ENCODE assay signal across 23 cellular contexts in genomic region chr6:161104966-161105365, GRCh38.
DNase-seq lines count a peak whose midpoint lies in the region; ATAC-seq, FAIRE-seq and TF ChIP-seq lines count a peak whose summit lies in the region.
"Had no signal": no experiment of that assay in that cellular context is flagged by ENCODE, and none has a peak within 500 bp of the region (broad histone marks: within the 10 kb centered on the region; RNA-seq: fewer than 3 reads in every experiment).

No MANE protein-coding gene starts in this region.

- H4K20me1 ChIP-seq in GM23248 (ENCODE audit: insufficient read depth): no peaks in the 10 kb centered on the region
- H4K20me1 ChIP-seq: BLaER1 treated with 17β-estradiol and CSF1 and Interleukin-3, amounts not matched to agents 10 nM and 100 nM had no signal

- peaks cover 39% of the 10 kb centered on the region for H3K36me3 Mint-ChIP-seq in activated T-helper 1 cell treated with anti-CD3 and anti-CD28 coated beads, Interleukin-12 subunit alpha, Interleukin-12 subunit beta, Interleukin-2, Interleukin-4 antibody, amounts not matched to agents 30 ng/mL and 10 ng/mL and 1 ng/mL, durations not matched to agents 14 hours and 24 hours and 36 hours (ENCODE audit: low read depth)

- H3K27ac ChIP-seq in GM23248: peak overlapping the region; percentile 48
- no peak overlapping the region for H3K27ac ChIP-seq in upper lobe of right lung
- H3K27ac ChIP-seq: BLaER1 treated with 17β-estradiol and CSF1 and Interleukin-3, amounts not matched to agents 10 nM and 100 nM; esophagus muscularis mucosa; SK-N-MC had no signal

- no peak overlapping the region for H3K4me3 ChIP-seq in BJ (ENCODE audit: low read depth, low read length)
- H3K4me3 ChIP-seq in GM23248: no peak overlapping the region
- no peak overlapping the region for H3K4me3 ChIP-seq in bronchial epithelial cell (ENCODE audit: low read depth, low read length)
- H3K4me3 ChIP-seq in upper lobe of right lung: no peak overlapping the region
- no peak overlapping the region for H3K4me3 ChIP-seq in HAP-1
- H3K4me3 ChIP-seq: BLaER1 treated with 17β-estradiol and CSF1 and Interleukin-3, amounts not matched to agents 10 nM and 100 nM; esophagus muscularis mucosa; SK-N-MC; thoracic aorta had no signal

- no peak overlapping the region for H2AFZ ChIP-seq in GM23248

- no peaks in the 10 kb centered on the region for H3K27me3 Mint-ChIP-seq in activated T-helper 1 cell treated with anti-CD3 and anti-CD28 coated beads, Interleukin-12 subunit alpha, Interleukin-12 subunit beta, Interleukin-2, Interleukin-4 antibody, amounts not matched to agents 30 ng/mL and 10 ng/mL and 1 ng/mL, durations not matched to agents 14 hours and 24 hours and 36 hours (ENCODE audit: insufficient read depth)
- H3K27me3 Mint-ChIP-seq: brain had no signal

- intact Hi-C loops in activated T-helper 1 cell treated with anti-CD3 and anti-CD28 coated beads, Interleukin-12 subunit alpha, Interleukin-12 subunit beta, Interleukin-2, Interleukin-4 antibody, amounts not matched to agents 30 ng/mL and 10 ng/mL and 1 ng/mL, durations not matched to agents 14 hours and 24 hours and 36 hours (cut with micrococcal nuclease): loop anchor here (5.0 kb wide), 1 partner anchor 267 kb away; no protein-coding TSS in a partner anchor
- intact Hi-C loops in upper lobe of right lung (cut with DNase I): no loop called here

- no peaks in the 10 kb centered on the region for H3K79me2 ChIP-seq in GM23248 (ENCODE audit: insufficient read depth)

- no peaks in the 10 kb centered on the region for H3K9me2 ChIP-seq in GM23248 (ENCODE audit: insufficient read depth)

- peak; percentile 57 for DNase-seq in BJ (ENCODE audit: low read depth)
- DNase-seq in GM23248: peak; percentile 42
- peak; percentile 47 for DNase-seq in bronchial epithelial cell (ENCODE audit: low read depth)
- DNase-seq in iris pigment epithelial cell (ENCODE audit: low read depth): peak; percentile 45
- DNase-seq in activated T-helper 1 cell treated with anti-CD3 and anti-CD28 coated beads, Interleukin-12 subunit alpha, Interleukin-12 subunit beta, Interleukin-2, Interleukin-4 antibody, amounts not matched to agents 30 ng/mL and 10 ng/mL and 1 ng/mL, durations not matched to agents 14 hours and 24 hours and 36 hours (ENCODE audit: low spot score): no peak
- DNase-seq in upper lobe of right lung: no peak
- no peak for DNase-seq in NCI-H524 treated with DMSO at 0.1 percent for 48 hours (lab: John Stamatoyannopoulos, UW)
- DNase-seq in HAP-1 (ENCODE audit: low spot score in 2 of 2): no peak
- DNase-seq: activated CD4-positive, CD25-positive, alpha-beta regulatory T cell; activated naive CD4-positive, alpha-beta T cell treated with Interleukin-2 at 50 U/mL for 16 hours; left cardiac atrium; NCI-H1417 treated with DMSO at 0.1 percent for 48 hours; NCI-H2171 treated with DMSO at 0.1 percent for 48 hours; NCI-H774; nephron progenitor cell; stimulated activated CD4-positive, alpha-beta T cell treated with anti-CD3 and anti-CD28 coated beads, Interleukin-12 subunit alpha, Interleukin-12 subunit beta, amount 100 ng/mL, for 4 hours; T-helper 9 cell had no signal

- H3K4me2 ChIP-seq in GM23248 (ENCODE audit: unreplicated experiment): no peak overlapping the region
- H3K4me2 ChIP-seq: BLaER1 treated with 17β-estradiol and CSF1 and Interleukin-3, amounts not matched to agents 10 nM and 100 nM had no signal

- H3K4me1 Mint-ChIP-seq in activated T-helper 1 cell treated with anti-CD3 and anti-CD28 coated beads, Interleukin-12 subunit alpha, Interleukin-12 subunit beta, Interleukin-2, Interleukin-4 antibody, amounts not matched to agents 30 ng/mL and 10 ng/mL and 1 ng/mL, durations not matched to agents 14 hours and 24 hours and 36 hours (ENCODE audit: low read depth): peaks cover 10% of the 10 kb centered on the region
- H3K4me1 Mint-ChIP-seq: brain, nephron progenitor cell had no signal

- in situ Hi-C loops in GM23248 (cut with MboI): no loop called here
- in situ Hi-C loops in HAP-1 (cut with MboI; ENCODE audit: low sequenced_read_pairs): no loop called here

- peaks cover 29% of the 10 kb centered on the region for H3K4me1 ChIP-seq in GM23248 (ENCODE audit: insufficient read depth)
- H3K4me1 ChIP-seq in upper lobe of right lung: no peaks in the 10 kb centered on the region
- no peaks in the 10 kb centered on the region for H3K4me1 ChIP-seq in HAP-1
- H3K4me1 ChIP-seq: BLaER1 treated with 17β-estradiol and CSF1 and Interleukin-3, amounts not matched to agents 10 nM and 100 nM; esophagus muscularis mucosa had no signal

- H3K4me3 Mint-ChIP-seq in activated T-helper 1 cell treated with anti-CD3 and anti-CD28 coated beads, Interleukin-12 subunit alpha, Interleukin-12 subunit beta, Interleukin-2, Interleukin-4 antibody, amounts not matched to agents 30 ng/mL and 10 ng/mL and 1 ng/mL, durations not matched to agents 14 hours and 24 hours and 36 hours: no peak overlapping the region
- H3K4me3 Mint-ChIP-seq: brain, mesothelial cell of epicardium, nephron progenitor cell had no signal

- H3K27me3 ChIP-seq in BJ (ENCODE audit: control insufficient read depth, insufficient read depth, low read length): no peaks in the 10 kb centered on the region
- no peaks in the 10 kb centered on the region for H3K27me3 ChIP-seq in GM23248 (replicated peaks; ENCODE audit: insufficient read depth)
- H3K27me3 ChIP-seq in bronchial epithelial cell (ENCODE audit: control insufficient read depth, insufficient read depth, low read length): no peaks in the 10 kb centered on the region
- no peaks in the 10 kb centered on the region for H3K27me3 ChIP-seq in upper lobe of right lung
- H3K27me3 ChIP-seq in HAP-1 (ENCODE audit: low read depth): no peaks in the 10 kb centered on the region
- H3K27me3 ChIP-seq: BLaER1 treated with 17β-estradiol and CSF1 and Interleukin-3, amounts not matched to agents 10 nM and 100 nM; esophagus muscularis mucosa had no signal

- no peak overlapping the region for H3K9ac ChIP-seq in GM23248
- H3K9ac ChIP-seq: BLaER1 treated with 17β-estradiol and CSF1 and Interleukin-3, amounts not matched to agents 10 nM and 100 nM had no signal

- H3K9me3 Mint-ChIP-seq in activated T-helper 1 cell treated with anti-CD3 and anti-CD28 coated beads, Interleukin-12 subunit alpha, Interleukin-12 subunit beta, Interleukin-2, Interleukin-4 antibody, amounts not matched to agents 30 ng/mL and 10 ng/mL and 1 ng/mL, durations not matched to agents 14 hours and 24 hours and 36 hours: no peaks in the 10 kb centered on the region
- H3K9me3 Mint-ChIP-seq: brain, mesothelial cell of epicardium, nephron progenitor cell had no signal

- peaks cover 32% of the 10 kb centered on the region for H3F3A ChIP-seq in GM23248 (ENCODE audit: insufficient read depth)

- H3K36me3 ChIP-seq in BJ (ENCODE audit: control insufficient read depth, insufficient read depth, low read length) (peaks cover 9% of the 10 kb centered on the region), GM23248 (ENCODE audit: low read depth) (peaks cover 49% of the 10 kb centered on the region), bronchial epithelial cell (ENCODE audit: control insufficient read depth, insufficient read depth, low read length) (peaks cover 25% of the 10 kb centered on the region), upper lobe of right lung (peaks cover 73% of the 10 kb centered on the region), HAP-1 (replicated peaks) (peaks cover 25% of the 10 kb centered on the region)

- POLR2A ChIA-PET in BJ (lab: Charles Lee): interaction anchor here (0.8 kb wide), 1 partner anchor 169 kb away, joined by 3 read pairs; the partner anchor contains the start of gene AGPAT4

- H3K9me3 ChIP-seq in GM23248 (ENCODE audit: low read depth) (no peaks in the 10 kb centered on the region), upper lobe of right lung (no peaks in the 10 kb centered on the region), HAP-1 (no peaks in the 10 kb centered on the region)
- H3K9me3 ChIP-seq: BLaER1 treated with 17β-estradiol and CSF1 and Interleukin-3, amounts not matched to agents 10 nM and 100 nM; esophagus muscularis mucosa; thoracic aorta had no signal

- FAIRE-seq in bronchial epithelial cell (lab: Jason Lieb, UNC): no peak

- H3K27ac Mint-ChIP-seq in activated T-helper 1 cell treated with anti-CD3 and anti-CD28 coated beads, Interleukin-12 subunit alpha, Interleukin-12 subunit beta, Interleukin-2, Interleukin-4 antibody, amounts not matched to agents 30 ng/mL and 10 ng/mL and 1 ng/mL, durations not matched to agents 14 hours and 24 hours and 36 hours: no peak overlapping the region
- H3K27ac Mint-ChIP-seq: mesothelial cell of epicardium, nephron progenitor cell had no signal

- no peak for TF ChIP-seq CTCF in BJ (IDR thresholded peaks at IDR 0.05; ENCODE audit: insufficient read depth, low read depth, low read length)
- no peak for TF ChIP-seq CTCF in bronchial epithelial cell (IDR thresholded peaks at IDR 0.05; ENCODE audit: insufficient read depth, low read length, severe bottlenecking)
- TF ChIP-seq CTCF in upper lobe of right lung (IDR thresholded peaks at IDR 0.05): no peak

- no peak for ATAC-seq in upper lobe of right lung
- ATAC-seq: left cardiac atrium had no signal

- CTCF ChIA-PET in BJ (lab: Yijun Ruan, JAX): interaction anchor here (0.9 kb wide), 1 partner anchor 265 kb away, joined by 3 read pairs; no protein-coding TSS in a partner anchor

Comparison
In these comparisons a context has a peak if more than half of its experiments do, and no peak if none do; other contexts are left out.
1. DNase-seq: peak in BJ (single experiment), GM23248 (single experiment), bronchial epithelial cell (single experiment) and iris pigment epithelial cell (single experiment); none in activated T-helper 1 cell treated with anti-CD3 and anti-CD28 coated beads, Interleukin-12 subunit alpha, Interleukin-12 subunit beta, Interleukin-2, Interleukin-4 antibody, amounts not matched to agents 30 ng/mL and 10 ng/mL and 1 ng/mL, durations not matched to agents 14 hours and 24 hours and 36 hours (single experiment), upper lobe of right lung (single experiment), NCI-H524 treated with DMSO at 0.1 percent for 48 hours (single experiment) and HAP-1 (0 of 2).